In genomic region chr15:73685561-73685960, GRCh38 we compare ENCODE assay signal across 8 cellular contexts. TPM values are rescaled to one million over a fixed set of nuclear protein-coding genes. Genes with fewer than 3 reads are reported as not detected.
DNase-seq lines count a peak whose midpoint lies in the region; ATAC-seq and TF ChIP-seq lines count a peak whose summit lies in the region.
"Had no signal": no experiment of that assay in that cellular context is flagged by ENCODE, and none has a peak within 500 bp of the region (broad histone marks: within the 10 kb centered on the region; RNA-seq: fewer than 3 reads in every experiment).

No MANE protein-coding gene starts in this region.

- no peak for ATAC-seq in stimulated activated effector memory CD8-positive, alpha-beta T cell treated with anti-CD3 and anti-CD28 coated beads, Interleukin-12 subunit alpha, Interleukin-12 subunit beta, amount 100 ng/mL, for 72 hours

- no peak overlapping the region; the same call in 1 of the 2 replicates for H3K27ac Mint-ChIP-seq in HFFc6
- H3K27ac Mint-ChIP-seq in activated T-helper 2 cell treated with anti-CD3 and anti-CD28 coated beads, Interferon-gamma antibody, Interleukin-2, Interleukin-4, amounts not matched to agents 10 μg/mL and 5 μg/mL and 100 μg/mL, durations not matched to agents 14 hours and 24 hours and 36 hours: no peak overlapping the region
- no peak overlapping the region for H3K27ac Mint-ChIP-seq in stimulated activated effector memory CD8-positive, alpha-beta T cell treated with anti-CD3 and anti-CD28 coated beads, Interleukin-12 subunit alpha, Interleukin-12 subunit beta, amount 100 ng/mL, for 72 hours
- H3K27ac Mint-ChIP-seq: activated B cell treated with CpG ODN at 0.5 μM for 24 hours had no signal

- H3K27ac ChIP-seq in iPS-20b (ENCODE audit: low read length) (no peak overlapping the region), testis (no peak overlapping the region)

- WGBS in testis, 2 donors: 14 to 41% methylated on average over 3 of the region's 3 CpGs

- H3K4me3 ChIP-seq in iPS-20b (ENCODE audit: low read length) (peak overlapping the region; percentile 71), testis (no peak overlapping the region)

- no peak for TF ChIP-seq POLR2A in testis (IDR thresholded peaks at IDR 0.05)

- H3K4me1 ChIP-seq in iPS-20b (ENCODE audit: insufficient read depth, low read length): peaks cover 15% of the 10 kb centered on the region
- H3K4me1 ChIP-seq in testis: peaks cover 22% of the 10 kb centered on the region

- no peaks in the 10 kb centered on the region for H3K27me3 ChIP-seq in iPS-20b (ENCODE audit: insufficient read depth, low read length)
- no peaks in the 10 kb centered on the region for H3K27me3 ChIP-seq in testis

- no peaks in the 10 kb centered on the region for H3K36me3 Mint-ChIP-seq in HFFc6 (ENCODE audit: low read depth)
- no peaks in the 10 kb centered on the region for H3K36me3 Mint-ChIP-seq in activated T-helper 2 cell treated with anti-CD3 and anti-CD28 coated beads, Interferon-gamma antibody, Interleukin-2, Interleukin-4, amounts not matched to agents 10 μg/mL and 5 μg/mL and 100 μg/mL, durations not matched to agents 14 hours and 24 hours and 36 hours (ENCODE audit: low read depth)
- H3K36me3 Mint-ChIP-seq in stimulated activated effector memory CD8-positive, alpha-beta T cell treated with anti-CD3 and anti-CD28 coated beads, Interleukin-12 subunit alpha, Interleukin-12 subunit beta, amount 100 ng/mL, for 72 hours: no peaks in the 10 kb centered on the region

- TF ChIP-seq CTCF in HFFc6 (IDR thresholded peaks at IDR 0.05) (no peak), testis (IDR thresholded peaks at IDR 0.05) (no peak)

- H3K4me3 Mint-ChIP-seq in HFFc6: peak overlapping the region; percentile 86
- H3K4me3 Mint-ChIP-seq in activated T-helper 2 cell treated with anti-CD3 and anti-CD28 coated beads, Interferon-gamma antibody, Interleukin-2, Interleukin-4, amounts not matched to agents 10 μg/mL and 5 μg/mL and 100 μg/mL, durations not matched to agents 14 hours and 24 hours and 36 hours (ENCODE audit: low read depth): peak overlapping the region; percentile 72
- H3K4me3 Mint-ChIP-seq in stimulated activated effector memory CD8-positive, alpha-beta T cell treated with anti-CD3 and anti-CD28 coated beads, Interleukin-12 subunit alpha, Interleukin-12 subunit beta, amount 100 ng/mL, for 72 hours: peak overlapping the region; percentile 66

- intact Hi-C loops in activated T-helper 2 cell treated with anti-CD3 and anti-CD28 coated beads, Interferon-gamma antibody, Interleukin-2, Interleukin-4, amounts not matched to agents 10 μg/mL and 5 μg/mL and 100 μg/mL, durations not matched to agents 14 hours and 24 hours and 36 hours (cut with micrococcal nuclease): loop anchor here (10.0 kb wide), 1 partner anchor 401 kb away; no protein-coding TSS in a partner anchor
- intact Hi-C loops in testis (cut with DNase I; ENCODE audit: low total_unique reads): no loop called here

- H3K4me1 Mint-ChIP-seq in HFFc6 (ENCODE audit: low read depth): peaks cover 30% of the 10 kb centered on the region
- peaks cover 23% of the 10 kb centered on the region for H3K4me1 Mint-ChIP-seq in activated T-helper 2 cell treated with anti-CD3 and anti-CD28 coated beads, Interferon-gamma antibody, Interleukin-2, Interleukin-4, amounts not matched to agents 10 μg/mL and 5 μg/mL and 100 μg/mL, durations not matched to agents 14 hours and 24 hours and 36 hours (ENCODE audit: low read depth)
- peaks cover 26% of the 10 kb centered on the region for H3K4me1 Mint-ChIP-seq in stimulated activated effector memory CD8-positive, alpha-beta T cell treated with anti-CD3 and anti-CD28 coated beads, Interleukin-12 subunit alpha, Interleukin-12 subunit beta, amount 100 ng/mL, for 72 hours

- H3K36me3 ChIP-seq in iPS-20b (ENCODE audit: insufficient read depth, low read depth, low read length): no peaks in the 10 kb centered on the region; the same call in 1 of the 2 replicates
- H3K36me3 ChIP-seq in testis (ENCODE audit: low read depth, missing control alignments): no peaks in the 10 kb centered on the region

- DNase-seq in HFFc6 (no peak), testis (no peak), NCI-H2227 (lab: John Stamatoyannopoulos, UW; ENCODE audit: unreplicated experiment) (no peak), HK-2 (ENCODE audit: unreplicated experiment) (no peak)
- DNase-seq in activated T-helper 2 cell treated with anti-CD3 and anti-CD28 coated beads, Interferon-gamma antibody, Interleukin-2, Interleukin-4, amounts not matched to agents 10 μg/mL and 5 μg/mL and 100 μg/mL, durations not matched to agents 14 hours and 24 hours and 36 hours (ENCODE audit: low spot score): no peak
- no peak for DNase-seq in stimulated activated effector memory CD8-positive, alpha-beta T cell treated with anti-CD3 and anti-CD28 coated beads, Interleukin-12 subunit alpha, Interleukin-12 subunit beta, amount 100 ng/mL, for 72 hours (ENCODE audit: low spot score in 2 of 2)
- DNase-seq: activated B cell treated with CpG ODN at 0.5 μM for 24 hours had no signal

- H3K9me3 ChIP-seq in iPS-20b (ENCODE audit: insufficient read depth, low read depth, low read length) (no peaks in the 10 kb centered on the region), testis (no peaks in the 10 kb centered on the region)

- H3K9me3 Mint-ChIP-seq in HFFc6: no peaks in the 10 kb centered on the region
- H3K9me3 Mint-ChIP-seq in activated T-helper 2 cell treated with anti-CD3 and anti-CD28 coated beads, Interferon-gamma antibody, Interleukin-2, Interleukin-4, amounts not matched to agents 10 μg/mL and 5 μg/mL and 100 μg/mL, durations not matched to agents 14 hours and 24 hours and 36 hours: no peaks in the 10 kb centered on the region
- H3K9me3 Mint-ChIP-seq in stimulated activated effector memory CD8-positive, alpha-beta T cell treated with anti-CD3 and anti-CD28 coated beads, Interleukin-12 subunit alpha, Interleukin-12 subunit beta, amount 100 ng/mL, for 72 hours: no peaks in the 10 kb centered on the region
- H3K9me3 Mint-ChIP-seq: activated B cell treated with CpG ODN at 0.5 μM for 24 hours had no signal

- H3K9ac ChIP-seq in iPS-20b (ENCODE audit: low read depth, low read length): peak overlapping the region; percentile 81; the same call in 1 of the 2 replicates

- H3K27me3 Mint-ChIP-seq in HFFc6 (ENCODE audit: insufficient read depth): no peaks in the 10 kb centered on the region; the same call in 1 of the 2 replicates
- H3K27me3 Mint-ChIP-seq in activated T-helper 2 cell treated with anti-CD3 and anti-CD28 coated beads, Interferon-gamma antibody, Interleukin-2, Interleukin-4, amounts not matched to agents 10 μg/mL and 5 μg/mL and 100 μg/mL, durations not matched to agents 14 hours and 24 hours and 36 hours (ENCODE audit: low read depth): peaks cover 41% of the 10 kb centered on the region

RNA-seq across cellular contexts. Expression of gene CD276, which starts 1.4 kb away (rescaled TPM):
- total RNA-seq in HFFc6 (2021; fragmentation: NEBNext Ultra II Directional; extraction: Animal tissue kit (Norgen Biotek cat#: 25700)): 100 to 1,000 TPM in 3 of 6 experiments, 10 to 100 TPM in 3; 86.5 to 121 (median 105) TPM
- 16.7 and 17.0 TPM in 2 replicates for total RNA-seq in activated T-helper 2 cell treated with anti-CD3 and anti-CD28 coated beads, Interferon-gamma antibody, Interleukin-2, Interleukin-4, amounts not matched to agents 10 μg/mL and 5 μg/mL and 100 μg/mL, durations not matched to agents 14 hours and 24 hours and 36 hours
- 10 to 100 TPM; 43.1 to 61.5 TPM for total RNA-seq in testis
- 50.3 TPM for polyA plus RNA-seq in testis (ENCODE audit: insufficient read depth, low read depth, low replicate concordance)

RNA-seq across cellular contexts. Expression of gene NPTN, which starts 52.4 kb away (rescaled TPM):
- 100 to 1,000 TPM; 183 to 215 (median 204) TPM for total RNA-seq in HFFc6 (2021; fragmentation: NEBNext Ultra II Directional; extraction: Animal tissue kit (Norgen Biotek cat#: 25700))
- total RNA-seq in activated T-helper 2 cell treated with anti-CD3 and anti-CD28 coated beads, Interferon-gamma antibody, Interleukin-2, Interleukin-4, amounts not matched to agents 10 μg/mL and 5 μg/mL and 100 μg/mL, durations not matched to agents 14 hours and 24 hours and 36 hours: 69.3 and 76.6 TPM in 2 replicates
- 100 to 1,000 TPM; 177 to 256 TPM for total RNA-seq in testis
- polyA plus RNA-seq in testis (ENCODE audit: insufficient read depth, low read depth, low replicate concordance): 180 TPM
